ENCODE assay signal across 23 cellular contexts in the genomic region with DNA sequence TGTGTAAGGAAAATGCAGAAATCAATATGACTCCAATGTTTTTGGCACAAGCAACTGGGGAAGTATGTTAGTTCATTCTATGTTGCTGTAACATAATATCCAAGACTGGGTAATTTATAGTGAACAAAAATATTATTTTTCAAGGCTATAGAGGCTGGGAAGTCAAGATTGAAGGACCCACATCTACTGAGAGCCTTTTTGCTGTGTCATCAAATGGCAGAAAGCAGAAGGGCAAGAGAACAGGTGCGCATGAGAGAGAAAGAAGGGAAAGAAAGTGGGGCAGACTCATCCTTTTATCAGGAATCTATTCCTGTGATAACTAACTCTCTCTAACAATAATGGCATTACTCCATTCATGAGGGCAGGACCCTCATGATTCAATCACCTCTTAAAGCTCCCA.
A peak's percentile ranks its signal among the peaks of the same experiment; 100 is the strongest.
DNase-seq lines count a peak whose midpoint lies in the region; ATAC-seq, FAIRE-seq and TF ChIP-seq lines count a peak whose summit lies in the region.
"Had no signal": no experiment of that assay in that cellular context is flagged by ENCODE, and none has a peak within 500 bp of the region (broad histone marks: within the 10 kb centered on the region; RNA-seq: fewer than 3 reads in every experiment).

No MANE protein-coding gene starts in this region.

- H2BK120ac ChIP-seq in IMR-90 (ENCODE audit: low read depth, low read length): no peak overlapping the region
- peak overlapping the region; percentile 12 for H2BK120ac ChIP-seq in H1 (replicated peaks; ENCODE audit: low read depth, low read length)

- H2BK12ac ChIP-seq in H1 (ENCODE audit: low read depth, low read length): no peak overlapping the region

- in situ Hi-C loops in IMR-90 (cut with MboI; ENCODE audit: low sequenced_read_pairs): no loop called here

- DNase-seq in IMR-90 (no peak), NCI-H82 treated with DMSO at 0.1 percent for 48 hours (lab: John Stamatoyannopoulos, UW; ENCODE audit: unreplicated experiment) (peak; percentile 13), H1 (ENCODE audit: low read depth in 1 of 2, low spot score in 2 of 2) (no peak), uterus (no peak), small intestine (no peak)
- DNase-seq in stimulated activated naive CD8-positive, alpha-beta T cell treated with anti-CD3 and anti-CD28 coated beads, Interleukin-15, Interleukin-2, amounts not matched to agents 100 U/mL and 50 U/mL, for 24 hours: no peak
- DNase-seq: ACHN; AML-193; BE2C; Calu3; CD4-positive, alpha-beta T cell; CD8-positive, alpha-beta memory T cell; DMS53; DMS79 treated with DMSO at 0.1 percent for 48 hours; GF-D8; HFFc6 had no signal

- TF ChIP-seq CTCF in IMR-90 (conservative IDR thresholded peaks at IDR 0.05; ENCODE audit: low read depth, low read length): no peak
- no peak for TF ChIP-seq CTCF in H1 (IDR thresholded peaks at IDR 0.05; ENCODE audit: control extremely low read depth in 1 of 3, insufficient read depth in 1 of 3, low read depth in 1 of 3, low read length in 3 of 3)
- no peak for TF ChIP-seq CTCF in uterus (IDR thresholded peaks at IDR 0.05)

- CTCF ChIA-PET in IMR-90 (lab: Yijun Ruan, JAX) (no interaction called here), H1 (lab: Charles Lee; ENCODE audit: partially characterized antibody) (interaction anchor here (0.8 kb wide), 1 partner anchor 8 kb away, joined by 3 read pairs; no protein-coding TSS in a partner anchor)

- H3K79me1 ChIP-seq in IMR-90 (ENCODE audit: low read depth in 1 of 2, low read length in 2 of 2) (no peaks in the 10 kb centered on the region), H1 (ENCODE audit: low read depth, low read length) (no peaks in the 10 kb centered on the region)

- intact Hi-C loops in IMR-90 (cut with micrococcal nuclease) (no loop called here), uterus (cut with DNase I; ENCODE audit: low total_unique reads) (no loop called here)

- no peak for TF ChIP-seq EP300 in H1 (IDR thresholded peaks at IDR 0.05; ENCODE audit: borderline replicate concordance in 1 of 2, low read depth in 2 of 2, low read length in 2 of 2)

- H3K27me3 ChIP-seq in IMR-90 (ENCODE audit: control insufficient read depth, insufficient read depth, low read length) (no peaks in the 10 kb centered on the region), H1 (replicated peaks in 1 of 4; ENCODE audit: control insufficient read depth in 3 of 4, extremely low read depth in 1 of 4, insufficient read depth in 3 of 4, low read length in 3 of 4) (no peaks in the 10 kb centered on the region), uterus (no peaks in the 10 kb centered on the region), small intestine (ENCODE audit: control insufficient read depth in 2 of 2, insufficient read depth in 2 of 2, low read length in 2 of 2) (no peaks in the 10 kb centered on the region)
- H3K27me3 ChIP-seq: BE2C; BLaER1 treated with 17β-estradiol and CSF1 and Interleukin-3, amounts not matched to agents 10 nM and 100 nM had no signal

- no peak overlapping the region for H2AK9ac ChIP-seq in IMR-90 (replicated peaks; ENCODE audit: low read depth, low read length, poor library complexity)

- no peak overlapping the region for H2BK5ac ChIP-seq in IMR-90 (ENCODE audit: low read depth, low read length, poor library complexity, severe bottlenecking)
- H2BK5ac ChIP-seq in H1 (ENCODE audit: low read depth, low read length): no peak overlapping the region

- H3K14ac ChIP-seq in IMR-90 (replicated peaks; ENCODE audit: low read depth, low read length) (no peak overlapping the region), H1 (ENCODE audit: insufficient read length) (no peak overlapping the region)

- H3K23ac ChIP-seq in IMR-90 (ENCODE audit: low read depth, low read length) (no peak overlapping the region), H1 (ENCODE audit: insufficient read length) (no peak overlapping the region)

- no peaks in the 10 kb centered on the region for H3K9me1 ChIP-seq in IMR-90 (ENCODE audit: insufficient read depth, low read length)

- H3K56ac ChIP-seq in IMR-90 (ENCODE audit: extremely low read depth, insufficient read depth, low read length) (no peak overlapping the region), H1 (replicated peaks; ENCODE audit: insufficient read length, low read depth, low read length) (no peak overlapping the region)

- H3K4me2 ChIP-seq in IMR-90 (ENCODE audit: low read depth, low read length): no peak overlapping the region
- H3K4me2 ChIP-seq in H1 (ENCODE audit: insufficient read depth in 1 of 2, low read depth in 2 of 2, low read length in 2 of 2): no peak overlapping the region
- H3K4me2 ChIP-seq: BLaER1 treated with 17β-estradiol and CSF1 and Interleukin-3, amounts not matched to agents 10 nM and 100 nM; GM23338 had no signal

- H4K91ac ChIP-seq in IMR-90 (ENCODE audit: insufficient read depth, low read depth, low read length) (no peak overlapping the region), H1 (replicated peaks; ENCODE audit: insufficient read length, low read length) (no peak overlapping the region)

- POLR2A ChIA-PET in IMR-90 (lab: Charles Lee; ENCODE audit: unreplicated experiment) (no interaction called here), H1 (lab: Charles Lee; ENCODE audit: partially characterized antibody) (no interaction called here)

- H2AFZ ChIP-seq in IMR-90 (replicated peaks; ENCODE audit: low read length, poor library complexity) (no peak overlapping the region), H1 (ENCODE audit: low read length) (no peak overlapping the region)
- H2AFZ ChIP-seq: GM23338 had no signal

- BruUV-seq in IMR-90 (replicated peaks; lab: Mats Ljungman, UMichigan): no TSS peak

- H2BK15ac ChIP-seq in IMR-90 (ENCODE audit: low read depth, low read length): no peak overlapping the region
- H2BK15ac ChIP-seq in H1 (ENCODE audit: low read length): no peak overlapping the region

- H3K4ac ChIP-seq in IMR-90 (ENCODE audit: low read depth, low read length) (no peak overlapping the region), H1 (replicated peaks; ENCODE audit: insufficient read length, low read depth, low read length) (no peak overlapping the region)

- no peaks in the 10 kb centered on the region for H3K23me2 ChIP-seq in H1 (ENCODE audit: low read depth, low read length)

- TF ChIP-seq POLR2A in IMR-90 (IDR thresholded peaks at IDR 0.05; ENCODE audit: low read depth, low read length) (no peak), H1 (IDR thresholded peaks at IDR 0.05; ENCODE audit: control extremely low read depth in 1 of 2, low read depth in 2 of 2, low read length in 2 of 2) (no peak), uterus (IDR thresholded peaks at IDR 0.05) (no peak)

- H2AK5ac ChIP-seq in IMR-90 (ENCODE audit: low read depth, low read length): no peak overlapping the region
- H2AK5ac ChIP-seq in H1 (ENCODE audit: low read depth, low read length): no peak overlapping the region

- TF ChIP-seq RAD21 in IMR-90 (IDR thresholded peaks at IDR 0.05; ENCODE audit: low read length) (no peak), H1 (IDR thresholded peaks at IDR 0.05 in 1 of 2, conservative IDR thresholded peaks at IDR 0.05 in 1 of 2; ENCODE audit: low read depth in 2 of 2, low read length in 2 of 2) (no peak)

- H3K4me3 ChIP-seq in IMR-90 (ENCODE audit: insufficient read depth, low read depth, low read length) (no peak overlapping the region), H1 (ENCODE audit: extremely low read depth in 1 of 4, insufficient read depth in 2 of 4, low read depth in 3 of 4, low read length in 4 of 4) (no peak overlapping the region), uterus (no peak overlapping the region), small intestine (ENCODE audit: low read depth in 1 of 2, low read length in 2 of 2) (no peak overlapping the region)
- H3K4me3 ChIP-seq: BLaER1 treated with 17β-estradiol and CSF1 and Interleukin-3, amounts not matched to agents 10 nM and 100 nM; GM23338; HAP-1 had no signal

- FAIRE-seq in H1 (lab: Jason Lieb, UNC) (no peak), small intestine (lab: Jason Lieb, UNC) (no peak)
- FAIRE-seq: A204.1, GM12891, GM18507, H54 had no signal

- no peak for ATAC-seq in IMR-90 (ENCODE audit: low read depth)
- ATAC-seq in stimulated activated naive CD8-positive, alpha-beta T cell treated with anti-CD3 and anti-CD28 coated beads, Interleukin-15, Interleukin-2, amounts not matched to agents 100 U/mL and 50 U/mL, for 24 hours: no peak
- ATAC-seq: GM23338 had no signal

- no peak overlapping the region for H4K5ac ChIP-seq in IMR-90 (ENCODE audit: low read depth, low read length)
- no peak overlapping the region for H4K5ac ChIP-seq in H1 (ENCODE audit: insufficient read length, low read depth, low read length)

- H3K9ac ChIP-seq in IMR-90 (ENCODE audit: low read depth, low read length): no peak overlapping the region
- H3K9ac ChIP-seq in H1 (replicated peaks in 1 of 4; ENCODE audit: extremely low read depth in 1 of 4, low read depth in 3 of 4, low read length in 3 of 4): no peak overlapping the region
- H3K9ac ChIP-seq: BLaER1 treated with 17β-estradiol and CSF1 and Interleukin-3, amounts not matched to agents 10 nM and 100 nM had no signal

- H4K8ac ChIP-seq in IMR-90 (ENCODE audit: low read depth in 2 of 2, low read length in 2 of 2) (no peak overlapping the region), H1 (ENCODE audit: extremely low read depth, insufficient read depth, low read length) (no peak overlapping the region)

- no peak overlapping the region for H2BK20ac ChIP-seq in IMR-90 (ENCODE audit: low read depth, low read length)
- no peak overlapping the region for H2BK20ac ChIP-seq in H1 (ENCODE audit: low read length)

- no peaks in the 10 kb centered on the region for H3K9me3 ChIP-seq in IMR-90 (ENCODE audit: control insufficient read depth, insufficient read depth, low read length)
- H3K9me3 ChIP-seq in H1 (ENCODE audit: insufficient read depth in 2 of 2, low read depth in 1 of 2, low read length in 1 of 2): 0 out of 4 replicates have a peak, but pooled peaks cover 0 to 2% of the 10 kb centered on the region in 2 experiments
- H3K9me3 ChIP-seq in uterus: no peaks in the 10 kb centered on the region
- no peaks in the 10 kb centered on the region for H3K9me3 ChIP-seq in small intestine (ENCODE audit: control insufficient read depth, low read depth)
- H3K9me3 ChIP-seq: BE2C, HAP-1 had no signal

- peaks cover 2% of the 10 kb centered on the region; the same call in 1 of the 2 replicates for H3K4me1 ChIP-seq in IMR-90 (ENCODE audit: control insufficient read depth, insufficient read depth, low read length)
- H3K4me1 ChIP-seq in H1 (replicated peaks in 1 of 4; ENCODE audit: control insufficient read depth in 3 of 4, insufficient read depth in 4 of 4, low read length in 3 of 4): no peaks in the 10 kb centered on the region
- no peaks in the 10 kb centered on the region for H3K4me1 ChIP-seq in uterus
- no peaks in the 10 kb centered on the region for H3K4me1 ChIP-seq in small intestine (ENCODE audit: control insufficient read depth in 2 of 2, insufficient read depth in 1 of 2, low read depth in 1 of 2, low read length in 1 of 2)
- H3K4me1 ChIP-seq: BE2C; BLaER1 treated with 17β-estradiol and CSF1 and Interleukin-3, amounts not matched to agents 10 nM and 100 nM; HAP-1 had no signal

- H3K36me3 ChIP-seq in IMR-90 (ENCODE audit: control insufficient read depth, insufficient read depth, low read length) (no peaks in the 10 kb centered on the region), H1 (ENCODE audit: control insufficient read depth in 2 of 4, insufficient read depth in 4 of 4, low read length in 3 of 4) (no peaks in the 10 kb centered on the region), uterus (no peaks in the 10 kb centered on the region), small intestine (ENCODE audit: control insufficient read depth in 2 of 2, insufficient read depth in 2 of 2, low read length in 2 of 2) (no peaks in the 10 kb centered on the region)
- H3K36me3 ChIP-seq: BE2C; BLaER1 treated with 17β-estradiol and CSF1 and Interleukin-3, amounts not matched to agents 10 nM and 100 nM; HAP-1 had no signal

- H3K27ac ChIP-seq in IMR-90 (ENCODE audit: insufficient read depth, low read length) (no peak overlapping the region), H1 (ENCODE audit: low read depth, low read length) (no peak overlapping the region), uterus (no peak overlapping the region), small intestine (ENCODE audit: low read depth in 1 of 2, low read length in 1 of 2) (no peak overlapping the region)
- H3K27ac ChIP-seq: BLaER1 treated with 17β-estradiol and CSF1 and Interleukin-3, amounts not matched to agents 10 nM and 100 nM had no signal

- H4K20me1 ChIP-seq in IMR-90 (ENCODE audit: insufficient read depth, low read length) (no peaks in the 10 kb centered on the region), H1 (replicated peaks in 1 of 2; ENCODE audit: control insufficient read depth in 1 of 2, insufficient read depth in 2 of 2, low read length in 2 of 2) (no peaks in the 10 kb centered on the region)
- H4K20me1 ChIP-seq: BLaER1 treated with 17β-estradiol and CSF1 and Interleukin-3, amounts not matched to agents 10 nM and 100 nM had no signal

- dilution Hi-C loops in IMR-90 (cut with HindIII; ENCODE audit: low sequenced_read_pairs, unreplicated experiment): no loop called here

- H3K18ac ChIP-seq in IMR-90 (ENCODE audit: low read depth, low read length) (no peak overlapping the region), H1 (ENCODE audit: extremely low read depth, low read length) (no peak overlapping the region)

- WGBS in IMR-90 (ENCODE audit: extremely low coverage in 2 of 2, insufficient read length in 1 of 2), 2 experiments: no CpG with 5 or more reads among the region's 1 CpG
- WGBS in H1 (ENCODE audit: extremely low coverage in 1 of 2, insufficient coverage in 1 of 2, insufficient read length in 1 of 2, insufficient replicate concordance in 2 of 2, low coverage in 1 of 2, low lambda C conversion rate in 2 of 2, missing lambda C conversion rate in 1 of 2), 2 experiments: 94% methylated on average over 1 of the region's 1 CpG; no CpG with 5 or more reads in 1 of the 2 experiments
- WGBS in small intestine, 3 donors: 83 to 100% (median 97%) methylated on average over 1 of the region's 1 CpG

- H3K79me2 ChIP-seq in H1 (ENCODE audit: control insufficient read depth in 1 of 2, insufficient read depth in 2 of 2, low read length in 2 of 2): no peaks in the 10 kb centered on the region
